In the genomic region with DNA sequence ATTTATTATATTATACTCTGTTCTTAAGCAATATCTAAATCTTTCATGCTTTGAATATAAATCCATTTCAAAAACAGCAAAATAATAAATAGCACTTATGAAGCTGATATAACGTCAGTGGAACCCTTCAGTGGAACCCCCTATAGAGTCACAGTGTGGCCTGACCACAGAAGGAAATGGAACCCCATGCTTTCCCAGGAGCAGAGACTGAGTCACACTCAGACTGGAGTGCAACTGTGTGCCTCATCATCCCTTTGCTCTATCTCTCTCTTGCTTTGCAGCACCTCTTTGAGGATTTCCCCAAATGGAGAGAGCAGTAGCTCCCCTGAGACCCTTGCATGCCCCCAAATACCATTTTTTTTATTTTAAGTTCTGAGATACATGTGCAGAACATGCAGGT, we compare ENCODE assay signal across 33 cellular contexts. TPM values are rescaled to one million over a fixed set of nuclear protein-coding genes. Genes with fewer than 3 reads are reported as not detected.
"Had no signal": no experiment of that assay in that cellular context is flagged by ENCODE, and none has a peak within 500 bp of the region (broad histone marks: within the 10 kb centered on the region; RNA-seq: fewer than 3 reads in every experiment).

No MANE protein-coding gene starts in this region.

- H3K36me3 Mint-ChIP-seq: activated naive CD8-positive, alpha-beta T cell; naive thymus-derived CD4-positive, alpha-beta T cell; stimulated activated effector memory CD8-positive, alpha-beta T cell treated with anti-CD3 and anti-CD28 coated beads, Interleukin-12 subunit alpha, Interleukin-12 subunit beta, amount 100 ng/mL, for 72 hours had no signal

- H3K9me3 Mint-ChIP-seq: activated T-cell treated with anti-CD3 and anti-CD28 coated beads, Interleukin-2, amount 50 U/mL, for 72 hours; stimulated activated effector memory CD8-positive, alpha-beta T cell treated with anti-CD3 and anti-CD28 coated beads, Interleukin-12 subunit alpha, Interleukin-12 subunit beta, amount 100 ng/mL, for 72 hours; T-helper 2 cell treated with Interferon-gamma antibody and Interleukin-4, amounts not matched to agents 5 μg/mL and 100 μg/mL, for 36 hours had no signal

- H3K4me3 ChIP-seq: body of pancreas, coronary artery, dorsolateral prefrontal cortex, pancreas, prostate gland, skin epidermis, suprapubic skin, tibial artery, upper lobe of right lung had no signal

- ATAC-seq: activated T-cell treated with anti-CD3 and anti-CD28 coated beads, Interleukin-2, amount 50 U/mL, for 72 hours; body of pancreas; left colon; naive thymus-derived CD4-positive, alpha-beta T cell; pancreas; sciatic nerve; stimulated activated effector memory CD8-positive, alpha-beta T cell treated with anti-CD3 and anti-CD28 coated beads, Interleukin-12 subunit alpha, Interleukin-12 subunit beta, amount 100 ng/mL, for 72 hours; upper lobe of right lung had no signal

- H3K27ac Mint-ChIP-seq: activated naive CD8-positive, alpha-beta T cell; activated T-cell treated with anti-CD3 and anti-CD28 coated beads, Interleukin-2, amount 50 U/mL, for 72 hours; naive thymus-derived CD4-positive, alpha-beta T cell; stimulated activated effector memory CD8-positive, alpha-beta T cell treated with anti-CD3 and anti-CD28 coated beads, Interleukin-12 subunit alpha, Interleukin-12 subunit beta, amount 100 ng/mL, for 72 hours; T-helper 2 cell treated with Interferon-gamma antibody and Interleukin-4, amounts not matched to agents 5 μg/mL and 100 μg/mL, for 36 hours had no signal

- H3K4me3 Mint-ChIP-seq: activated naive CD8-positive, alpha-beta T cell; activated T-cell treated with anti-CD3 and anti-CD28 coated beads, Interleukin-2, amount 50 U/mL, for 72 hours; naive thymus-derived CD4-positive, alpha-beta T cell; stimulated activated effector memory CD8-positive, alpha-beta T cell treated with anti-CD3 and anti-CD28 coated beads, Interleukin-12 subunit alpha, Interleukin-12 subunit beta, amount 100 ng/mL, for 72 hours; T-helper 2 cell treated with Interferon-gamma antibody and Interleukin-4, amounts not matched to agents 5 μg/mL and 100 μg/mL, for 36 hours had no signal

- DNase-seq: activated CD4-positive, alpha-beta T cell treated with anti-CD3 and anti-CD28 coated beads for 4 hours; activated CD4-positive, alpha-beta T cell treated with anti-CD3 and anti-CD28 coated beads, Interleukin-2, amount 50 U/mL, for 4 hours; activated naive CD4-positive, alpha-beta T cell; activated T-cell treated with anti-CD3 and anti-CD28 coated beads for 4 hours; activated T-cell treated with anti-CD3 and anti-CD28 coated beads, Interleukin-2, amount 50 U/mL, for 72 hours; anterior cingulate cortex; body of pancreas; dorsolateral prefrontal cortex; effector memory CD4-positive, alpha-beta T cell; foreskin melanocyte; glutamatergic neuron; islet precursor cell; left colon; midbrain; naive thymus-derived CD4-positive, alpha-beta T cell; pancreas; retina; stimulated activated CD4-positive, alpha-beta T cell treated with anti-CD3 and anti-CD28 coated beads, Interleukin-12 subunit alpha, Interleukin-12 subunit beta, amount 100 ng/mL, for 4 hours; stimulated activated CD4-positive, alpha-beta T cell treated with anti-CD3 and anti-CD28 coated beads, Interleukin-4, amount 100 ng/mL, for 24 hours; tibial artery; upper lobe of right lung had no signal

- H3K4me1 Mint-ChIP-seq: naive thymus-derived CD4-positive, alpha-beta T cell; stimulated activated effector memory CD8-positive, alpha-beta T cell treated with anti-CD3 and anti-CD28 coated beads, Interleukin-12 subunit alpha, Interleukin-12 subunit beta, amount 100 ng/mL, for 72 hours had no signal

RNA-seq across cellular contexts. Expression of gene NXPH2, which starts 13.1 kb away (rescaled TPM):
- total RNA-seq: activated T-cell treated with anti-CD3 and anti-CD28 coated beads, Interleukin-2, amount 50 U/mL, for 72 hours; body of pancreas; cardiac septum; left colon; naive thymus-derived CD4-positive, alpha-beta T cell; prostate gland; sciatic nerve; suprapubic skin; upper lobe of right lung had no signal
- polyA plus RNA-seq: adipose tissue; esophagus; naive thymus-derived CD4-positive, alpha-beta T cell; neural cell; pancreas had no signal
